ENCODE assay signal across 1 cellular context in genomic region chr6:17281497-17282481, GRCh38.
TF ChIP-seq lines count a peak whose summit lies in the region.

No MANE protein-coding gene starts in this region.

TF ChIP-seq in HEK293, 187 proteins besides CTCF, POLR2A, EP300 and RAD21 (continued from another document):
- TF ChIP-seq ZBTB49 (tag by site-specific recombination; IDR thresholded peaks at IDR 0.05; ENCODE audit: low read depth), result no peak
- no peak for TF ChIP-seq INSM2 (tag by site-specific recombination; IDR thresholded peaks at IDR 0.05)
- no peak for TF ChIP-seq ZNF596 (tag by site-specific recombination; IDR thresholded peaks at IDR 0.05)
- TF ChIP-seq ZBTB44 (tag by site-specific recombination; IDR thresholded peaks at IDR 0.05), result no peak
- no peak for TF ChIP-seq ZSCAN16 (tag by site-specific recombination; IDR thresholded peaks at IDR 0.05)
- TF ChIP-seq ZBTB10 (tag by site-specific recombination; IDR thresholded peaks at IDR 0.05), result peak; percentile 67; the same call in 1 of the 2 replicates
- TF ChIP-seq ZNF561 (tag by site-specific recombination; IDR thresholded peaks at IDR 0.05; ENCODE audit: borderline replicate concordance), result no peak
- TF ChIP-seq ZNF626 (tag by site-specific recombination; IDR thresholded peaks at IDR 0.05), result no peak
- no peak for TF ChIP-seq ZNF658 (tag by site-specific recombination; IDR thresholded peaks at IDR 0.05)
- no peak for TF ChIP-seq ZNF24 (tag by site-specific recombination; IDR thresholded peaks at IDR 0.05)
- no peak for TF ChIP-seq ZNF48 (tag by site-specific recombination; IDR thresholded peaks at IDR 0.05)
- no peak for TF ChIP-seq ZNF121 (tag by site-specific recombination; IDR thresholded peaks at IDR 0.05)
- peak; percentile 87 for TF ChIP-seq ZBTB20 (tag by site-specific recombination; IDR thresholded peaks at IDR 0.05)
- TF ChIP-seq ZNF521 (tag by site-specific recombination; IDR thresholded peaks at IDR 0.05), result no peak
- peak; percentile 98 for TF ChIP-seq ZNF777 (tag by site-specific recombination; IDR thresholded peaks at IDR 0.05; ENCODE audit: borderline replicate concordance)
- TF ChIP-seq ZNF2 (tag by site-specific recombination; IDR thresholded peaks at IDR 0.05), result no peak
- TF ChIP-seq ZNF366 (tag by site-specific recombination; conservative IDR thresholded peaks at IDR 0.05), result no peak
- no peak for TF ChIP-seq ZNF354C (tag by site-specific recombination; IDR thresholded peaks at IDR 0.05; ENCODE audit: borderline replicate concordance, low read depth)
- no peak for TF ChIP-seq ZNF292 (tag by site-specific recombination; IDR thresholded peaks at IDR 0.05; ENCODE audit: borderline replicate concordance, low read depth)
- TF ChIP-seq SP7 (tag by site-specific recombination; IDR thresholded peaks at IDR 0.05), result 0 out of 2 replicates have a peak, but pooled peaks have one; percentile 10
- no peak for TF ChIP-seq BCL11B (tag by site-specific recombination; IDR thresholded peaks at IDR 0.05; ENCODE audit: low read depth)
- no peak for TF ChIP-seq ZSCAN5A (tag by site-specific recombination; IDR thresholded peaks at IDR 0.05)
- no peak for TF ChIP-seq ZNF138 (tag by site-specific recombination; IDR thresholded peaks at IDR 0.05; ENCODE audit: borderline replicate concordance)
- no peak for TF ChIP-seq TCF7L2 (IDR thresholded peaks at IDR 0.05; ENCODE audit: borderline replicate concordance, low read depth, low read length)
- TF ChIP-seq ZNF600 (tag by site-specific recombination; IDR thresholded peaks at IDR 0.05), result no peak; the same call in 1 of the 2 replicates
- no peak for TF ChIP-seq ZNF677 (tag by site-specific recombination; IDR thresholded peaks at IDR 0.05)
- TF ChIP-seq ZNF548 (tag by site-specific recombination; IDR thresholded peaks at IDR 0.05), result no peak
- TF ChIP-seq ZNF747 (tag by site-specific recombination; IDR thresholded peaks at IDR 0.05), result no peak
- no peak for TF ChIP-seq ZNF707 (tag by site-specific recombination; IDR thresholded peaks at IDR 0.05)
- no peak for TF ChIP-seq ZNF837 (tag by site-specific recombination; IDR thresholded peaks at IDR 0.05)
- no peak for TF ChIP-seq ZBTB7A (tag by site-specific recombination; IDR thresholded peaks at IDR 0.05; ENCODE audit: low read depth)
- TF ChIP-seq PATZ1 (tag by site-specific recombination; IDR thresholded peaks at IDR 0.05), result no peak; the same call in none of the 2 replicates
- peak; percentile 30; the same call in 1 of the 2 replicates for TF ChIP-seq ZIC2 (tag by site-specific recombination; IDR thresholded peaks at IDR 0.05)
- no peak for TF ChIP-seq HIC1 (tag by site-specific recombination; IDR thresholded peaks at IDR 0.05)
- no peak for TF ChIP-seq ZNF423 (tag by site-specific recombination; IDR thresholded peaks at IDR 0.05)
- no peak for TF ChIP-seq SALL2 (tag by site-specific recombination; IDR thresholded peaks at IDR 0.05; ENCODE audit: borderline replicate concordance)
- no peak for TF ChIP-seq ZNF433 (tag by site-specific recombination; IDR thresholded peaks at IDR 0.05; ENCODE audit: low read depth)
- TF ChIP-seq ZNF18 (tag by site-specific recombination; IDR thresholded peaks at IDR 0.05), result no peak
- no peak for TF ChIP-seq ZSCAN23 (tag by site-specific recombination; IDR thresholded peaks at IDR 0.05)
- TF ChIP-seq ZNF140 (tag by site-specific recombination; IDR thresholded peaks at IDR 0.05), result no peak
- TF ChIP-seq ZBTB26 (tag by site-specific recombination; optimal IDR thresholded peaks at IDR 0.05), result peak; percentile 69
